Comparison of ENCODE assay signal across 8 cellular contexts in genomic region chr17:45314761-45315549, GRCh38. TPM values are rescaled to one million over a fixed set of nuclear protein-coding genes. Genes with fewer than 3 reads are reported as not detected.
DNase-seq lines count a peak whose midpoint lies in the region; ATAC-seq and TF ChIP-seq lines count a peak whose summit lies in the region.

No MANE protein-coding gene starts in this region.

- peaks cover 61% of the 10 kb centered on the region for H3K4me1 Mint-ChIP-seq in MCF 10A (ENCODE audit: insufficient read depth, unreplicated experiment)
- peaks cover 69 to 81% of the 10 kb centered on the region in 2 donors for H3K4me1 Mint-ChIP-seq in natural killer cell treated with Interleukin-12 subunit alpha and Interleukin-12 subunit beta and Interleukin-15 and Interleukin-18, amount 100 ng/mL, for 72 hours (ENCODE audit: low read depth in 2 of 2)

- no peaks in the 10 kb centered on the region for H3K9me3 ChIP-seq in DOHH2 (ENCODE audit: control insufficient read depth, insufficient read depth, low read length)
- no peaks in the 10 kb centered on the region for H3K9me3 ChIP-seq in MG63

- DNase-seq in MG63 = no peak
- no peak for DNase-seq in MCF 10A (ENCODE audit: unreplicated experiment)
- DNase-seq in natural killer cell treated with Interleukin-12 subunit alpha and Interleukin-12 subunit beta and Interleukin-15 and Interleukin-18, amount 100 ng/mL, for 72 hours (ENCODE audit: low spot score) = no peak
- DNase-seq in NCI-H2107 (lab: John Stamatoyannopoulos, UW) = no peak
- DNase-seq in stimulated activated CD4-positive, alpha-beta T cell treated with anti-CD3 and anti-CD28 coated beads, Interleukin-12 subunit alpha, Interleukin-12 subunit beta, amount 100 ng/mL, for 4 hours = no peak
- DNase-seq in activated CD4-positive, alpha-beta T cell treated with anti-CD3 and anti-CD28 coated beads for 1 hour = no peak

- H4K20me1 ChIP-seq in DOHH2 (ENCODE audit: control insufficient read depth, insufficient read depth, low read depth, low read length) = no peaks in the 10 kb centered on the region

- peak overlapping the region; percentile 86 for H3K4me3 Mint-ChIP-seq in MCF 10A (ENCODE audit: unreplicated experiment)
- peak overlapping the region; percentile 100 for H3K4me3 Mint-ChIP-seq in natural killer cell treated with Interleukin-12 subunit alpha and Interleukin-12 subunit beta and Interleukin-15 and Interleukin-18, amount 100 ng/mL, for 72 hours

- H3K27ac Mint-ChIP-seq in MCF 10A (ENCODE audit: low read depth, unreplicated experiment) = peak overlapping the region; percentile 98
- peak overlapping the region; percentile 96 to 98 for H3K27ac Mint-ChIP-seq in natural killer cell treated with Interleukin-12 subunit alpha and Interleukin-12 subunit beta and Interleukin-15 and Interleukin-18, amount 100 ng/mL, for 72 hours

- H3F3A ChIP-seq in DOHH2 (ENCODE audit: control insufficient read depth, insufficient read depth) = peaks cover 23% of the 10 kb centered on the region

- H3K27ac ChIP-seq in DOHH2 (ENCODE audit: low read depth, low read length) = peak overlapping the region; percentile 72

- peak overlapping the region; percentile 81 for H3K4me2 ChIP-seq in DOHH2 (ENCODE audit: low read length)

- H3K36me3 Mint-ChIP-seq in MCF 10A (ENCODE audit: insufficient read depth, unreplicated experiment) = peaks cover 8% of the 10 kb centered on the region
- H3K36me3 Mint-ChIP-seq in natural killer cell treated with Interleukin-12 subunit alpha and Interleukin-12 subunit beta and Interleukin-15 and Interleukin-18, amount 100 ng/mL, for 72 hours = peaks cover 29% of the 10 kb centered on the region

- peaks cover 64% of the 10 kb centered on the region for H3K79me2 ChIP-seq in DOHH2 (ENCODE audit: control insufficient read depth, low read length)

- no peaks in the 10 kb centered on the region for H3K9me3 Mint-ChIP-seq in MCF 10A (ENCODE audit: unreplicated experiment)
- H3K9me3 Mint-ChIP-seq in natural killer cell treated with Interleukin-12 subunit alpha and Interleukin-12 subunit beta and Interleukin-15 and Interleukin-18, amount 100 ng/mL, for 72 hours = no peaks in the 10 kb centered on the region

- no peak for TF ChIP-seq CTCF in DOHH2 (IDR thresholded peaks at IDR 0.05; ENCODE audit: low read depth, low read length, poor library complexity, severe bottlenecking)
- TF ChIP-seq CTCF in MCF 10A (IDR thresholded peaks at IDR 0.05; ENCODE audit: unreplicated experiment) = no peak

- H3K4me1 ChIP-seq in DOHH2 (ENCODE audit: control insufficient read depth, low read length) = peaks cover 69% of the 10 kb centered on the region

- H3K9me2 ChIP-seq in DOHH2 (replicated peaks; ENCODE audit: control insufficient read depth, low read length) = no peaks in the 10 kb centered on the region

- peaks cover 26% of the 10 kb centered on the region for H3K36me3 ChIP-seq in DOHH2 (ENCODE audit: control insufficient read depth, low read length)
- peaks cover 50% of the 10 kb centered on the region for H3K36me3 ChIP-seq in MG63

- H3K27me3 Mint-ChIP-seq in MCF 10A (ENCODE audit: insufficient read depth, unreplicated experiment) = no peaks in the 10 kb centered on the region
- no peaks in the 10 kb centered on the region for H3K27me3 Mint-ChIP-seq in natural killer cell treated with Interleukin-12 subunit alpha and Interleukin-12 subunit beta and Interleukin-15 and Interleukin-18, amount 100 ng/mL, for 72 hours

- no peak for ATAC-seq in natural killer cell treated with Interleukin-12 subunit alpha and Interleukin-12 subunit beta and Interleukin-15 and Interleukin-18, amount 100 ng/mL, for 72 hours
- no peak for ATAC-seq in HG03095 (IDR thresholded peaks at IDR 0.05; ENCODE audit: unreplicated experiment)

- POLR2A ChIA-PET in MCF 10A (lab: Yijun Ruan, JAX) = interaction anchor here (0.9 to 12.9 kb wide), 16 partner anchors 9 to 268 kb away, joined by 3 to 404 read pairs (median 7); partner anchors contain the start of genes HEXIM1 and HEXIM2

- H3K27me3 ChIP-seq in DOHH2 (ENCODE audit: control insufficient read depth, low read length) = no peaks in the 10 kb centered on the region
- no peaks in the 10 kb centered on the region for H3K27me3 ChIP-seq in MG63

- intact Hi-C loops in MCF 10A (cut with micrococcal nuclease) = loop anchor here (5.0 kb wide), 1 partner anchor 168 kb away; the partner anchor contains the start of gene HEXIM1

- no TSS peak for BruUV-seq in MCF 10A (replicated peaks; lab: Mats Ljungman, UMichigan)

- H3K4me3 ChIP-seq in DOHH2 (ENCODE audit: low read length) (peak overlapping the region; percentile 97), MG63 (peak overlapping the region; percentile 81)

- CTCF ChIA-PET in MCF 10A (lab: Yijun Ruan, JAX) = interaction anchor here (1.5 to 4.8 kb wide), 3 partner anchors 22 to 57 kb away, joined by 5 to 22 read pairs (median 21); no protein-coding TSS in a partner anchor

RNA-seq across cellular contexts. Expression of gene MAP3K14, which starts 1.9 kb away (rescaled TPM):
- total RNA-seq in MG63 (2014; rRNA removed; shearing (Covaris generic); ENCODE audit: low replicate concordance) = 13.4 and 18.7 TPM in 2 replicates
- total RNA-seq in MCF 10A (2022) = 5.3 and 9.2 TPM in 2 replicates
- 10 to 100 TPM; 65.9 to 75.4 TPM for total RNA-seq in natural killer cell treated with Interleukin-12 subunit alpha and Interleukin-12 subunit beta and Interleukin-15 and Interleukin-18, amount 100 ng/mL, for 72 hours

RNA-seq across cellular contexts. Expression of gene SPATA32, which starts 53.1 kb away (rescaled TPM):
- total RNA-seq in MG63 (2014; rRNA removed; shearing (Covaris generic); ENCODE audit: low replicate concordance) = not detected in 2 replicates
- total RNA-seq in MCF 10A (2022) = not detected in 2 replicates
- total RNA-seq in natural killer cell treated with Interleukin-12 subunit alpha and Interleukin-12 subunit beta and Interleukin-15 and Interleukin-18, amount 100 ng/mL, for 72 hours = under 1 TPM; 0.62 to 0.81 TPM
